28 cellular contexts compared by ENCODE assay signal in the genomic region with DNA sequence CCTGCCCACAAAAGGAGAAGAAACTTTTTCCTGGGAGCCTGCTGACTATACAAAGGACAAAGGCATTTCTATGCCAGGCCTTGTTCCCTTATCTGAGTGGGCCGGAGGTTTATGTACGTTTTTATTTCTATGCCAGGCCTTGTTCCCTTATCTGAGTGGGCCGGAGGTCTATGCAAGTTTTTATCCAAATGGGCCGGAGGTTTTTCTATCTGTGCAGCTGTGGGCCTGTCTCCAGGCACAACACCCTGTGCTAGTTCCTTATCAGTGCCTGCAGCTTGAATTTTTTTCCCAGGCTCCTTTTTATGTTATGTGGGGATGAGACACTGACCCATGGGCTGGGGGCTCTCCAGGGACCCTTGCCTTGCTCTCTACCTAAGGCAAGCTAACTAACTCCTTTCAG. TPM values are rescaled to one million over a fixed set of nuclear protein-coding genes. Genes with fewer than 3 reads are reported as not detected.
"Had no signal": no experiment of that assay in that cellular context is flagged by ENCODE, and none has a peak within 500 bp of the region (broad histone marks: within the 10 kb centered on the region; RNA-seq: fewer than 3 reads in every experiment).

No MANE protein-coding gene starts in this region.

- H3K36me3 Mint-ChIP-seq: WTC11 had no signal

- H3K4me3 ChIP-seq: ascending aorta, PC-9 had no signal

- H3K4me1 ChIP-seq: ascending aorta had no signal

- H3K27me3 Mint-ChIP-seq: activated naive CD8-positive, alpha-beta T cell treated with anti-CD3 and anti-CD28 coated beads, Interleukin-2, amount 50 U/mL, for 24 hours; brain; T-cell had no signal

- DNase-seq: activated CD4-positive, alpha-beta T cell treated with anti-CD3 and anti-CD28 coated beads for 48 hours; activated CD4-positive, alpha-beta T cell treated with anti-CD3 and anti-CD28 coated beads, Interleukin-2, amount 50 U/mL, for 4 hours; activated CD4-positive, CD25-positive, alpha-beta regulatory T cell treated with anti-CD3 and anti-CD28 coated beads, Interleukin-2, amount 50 U/mL, for 72 hours; activated CD8-positive, alpha-beta memory T cell treated with anti-CD3 and anti-CD28 coated beads, Interleukin-2, amount 50 U/mL, for 48 hours; activated CD8-positive, alpha-beta T cell treated with anti-CD3 and anti-CD28 coated beads, Interleukin-2, amount 10 ng/mL, durations not matched to agents 7 days and 5 days; activated effector memory CD4-positive, alpha-beta T cell treated with Interleukin-2 at 50 U/mL for 16 hours; activated naive CD4-positive, alpha-beta T cell; activated naive CD8-positive, alpha-beta T cell treated with anti-CD3 and anti-CD28 coated beads, Interleukin-2, amount 50 U/mL, for 24 hours; activated T-cell treated with anti-CD3 and anti-CD28 coated beads, Interleukin-2, amount 50 U/mL, for 1 hour; amniotic stem cell; Karpas-422; MM.1S; NCI-H1105 treated with DMSO at 0.1 percent for 48 hours; NCI-H1436 treated with DMSO at 0.1 percent for 48 hours; NCI-H187; NCI-H2081; NCI-H510A treated with DMSO at 0.1 percent for 48 hours; NCI-H69; PC-9; SHP77 treated with DMSO at 0.1 percent for 48 hours; T-cell; T-helper 2 cell; T1000 had no signal

- H3K27me3 ChIP-seq: ascending aorta had no signal

- H3K27ac ChIP-seq: ascending aorta, PC-9 had no signal

- H3K4me1 Mint-ChIP-seq: activated naive CD8-positive, alpha-beta T cell treated with anti-CD3 and anti-CD28 coated beads, Interleukin-2, amount 50 U/mL, for 24 hours; brain; T-cell; WTC11 had no signal

- H3K27ac Mint-ChIP-seq: activated CD8-positive, alpha-beta T cell treated with anti-CD3 and anti-CD28 coated beads, Interleukin-2, amount 10 ng/mL, durations not matched to agents 7 days and 5 days; activated naive CD4-positive, alpha-beta T cell treated with anti-CD3 and anti-CD28 coated beads, Interleukin-2, amount 50 U/mL, for 72 hours; activated naive CD8-positive, alpha-beta T cell treated with anti-CD3 and anti-CD28 coated beads, Interleukin-2, amount 50 U/mL, for 24 hours; activated T-helper 1 cell treated with anti-CD3 and anti-CD28 coated beads, Interleukin-12 subunit alpha, Interleukin-12 subunit beta, Interleukin-2, Interleukin-4 antibody, amounts not matched to agents 30 ng/mL and 10 ng/mL and 1 ng/mL, durations not matched to agents 14 hours and 24 hours and 36 hours; T-cell; WTC11 had no signal

- ATAC-seq: activated CD8-positive, alpha-beta T cell treated with anti-CD3 and anti-CD28 coated beads, Interleukin-2, amount 10 ng/mL, durations not matched to agents 7 days and 5 days; activated naive CD4-positive, alpha-beta T cell treated with anti-CD3 and anti-CD28 coated beads, Interleukin-2, amount 50 U/mL, for 72 hours; activated naive CD8-positive, alpha-beta T cell treated with anti-CD3 and anti-CD28 coated beads, Interleukin-2, amount 50 U/mL, for 24 hours; T-cell; WTC11 had no signal

- H3K4me3 Mint-ChIP-seq: activated CD8-positive, alpha-beta T cell treated with anti-CD3 and anti-CD28 coated beads, Interleukin-2, amount 10 ng/mL, durations not matched to agents 7 days and 5 days; activated naive CD8-positive, alpha-beta T cell treated with anti-CD3 and anti-CD28 coated beads, Interleukin-2, amount 50 U/mL, for 24 hours; activated T-helper 1 cell treated with anti-CD3 and anti-CD28 coated beads, Interleukin-12 subunit alpha, Interleukin-12 subunit beta, Interleukin-2, Interleukin-4 antibody, amounts not matched to agents 30 ng/mL and 10 ng/mL and 1 ng/mL, durations not matched to agents 14 hours and 24 hours and 36 hours; brain; T-cell; WTC11 had no signal

RNA-seq across cellular contexts. Expression of gene SLC25A2, which starts 5.5 kb away (rescaled TPM):
- total RNA-seq: ascending aorta had no signal

RNA-seq across cellular contexts. Expression of gene PCDHGA1, which starts 31.9 kb away (rescaled TPM):
- total RNA-seq: activated CD8-positive, alpha-beta T cell treated with anti-CD3 and anti-CD28 coated beads, Interleukin-2, amount 10 ng/mL, durations not matched to agents 7 days and 5 days; ascending aorta had no signal

RNA-seq across cellular contexts. Expression of gene PCDHGA2, which starts 40.2 kb away (rescaled TPM):
- total RNA-seq: activated CD8-positive, alpha-beta T cell treated with anti-CD3 and anti-CD28 coated beads, Interleukin-2, amount 10 ng/mL, durations not matched to agents 7 days and 5 days; activated naive CD4-positive, alpha-beta T cell treated with anti-CD3 and anti-CD28 coated beads, Interleukin-2, amount 50 U/mL, for 72 hours had no signal

RNA-seq across cellular contexts. Expression of gene PCDHGA3, which starts 45.3 kb away (rescaled TPM):
- total RNA-seq: activated CD8-positive, alpha-beta T cell treated with anti-CD3 and anti-CD28 coated beads, Interleukin-2, amount 10 ng/mL, durations not matched to agents 7 days and 5 days; activated naive CD4-positive, alpha-beta T cell treated with anti-CD3 and anti-CD28 coated beads, Interleukin-2, amount 50 U/mL, for 72 hours; PC-9 had no signal
